Comparison of ENCODE assay signal across 10 cellular contexts in the genomic region with DNA sequence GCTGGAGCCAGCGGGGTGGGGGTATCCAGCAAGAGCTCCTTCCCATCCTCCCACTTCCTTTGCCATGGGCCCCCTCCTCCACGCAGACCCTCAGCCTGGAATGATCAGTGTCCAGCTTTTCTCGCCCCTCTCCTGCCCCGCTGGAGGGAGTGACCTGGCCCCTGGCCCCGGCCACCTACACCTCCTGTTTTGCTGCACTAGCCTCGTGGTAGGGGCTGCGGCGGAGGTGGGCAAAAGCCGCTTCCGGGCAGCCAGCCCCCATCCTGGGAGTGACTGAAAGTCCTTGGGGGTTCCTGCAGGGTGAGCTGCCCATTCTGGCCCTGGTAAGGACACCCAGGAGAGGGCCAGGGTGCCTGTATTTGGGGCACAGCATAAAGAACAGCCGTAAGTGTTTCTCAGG.
A peak's percentile ranks its signal among the peaks of the same experiment; 100 is the strongest.
DNase-seq lines count a peak whose midpoint lies in the region; ATAC-seq and TF ChIP-seq lines count a peak whose summit lies in the region.
"Had no signal": no experiment of that assay in that cellular context is flagged by ENCODE, and none has a peak within 500 bp of the region (broad histone marks: within the 10 kb centered on the region; RNA-seq: fewer than 3 reads in every experiment).

No MANE protein-coding gene starts in this region.

- no peaks in the 10 kb centered on the region for H3K9me2 ChIP-seq in SK-N-SH

- peaks cover 78% of the 10 kb centered on the region for H3K79me2 ChIP-seq in SK-N-SH (ENCODE audit: insufficient read depth)

- CTCF ChIA-PET in SK-N-SH (lab: Yijun Ruan, JAX), result interaction anchor here (0.9 to 29.4 kb wide), 12 partner anchors 9 to 105 kb away, joined by 3 to 566 read pairs (median 6); no protein-coding TSS in a partner anchor

- no peak for TF ChIP-seq EP300 in SK-N-SH (IDR thresholded peaks at IDR 0.05; ENCODE audit: borderline replicate concordance in 1 of 2, low read depth in 1 of 2, low read length in 1 of 2)

- in situ Hi-C loops in gastrocnemius medialis (cut with MboI; ENCODE audit: low sequenced_read_pairs in 4 of 4), result loop anchor here in 2 of 4 donors (10.0 kb wide), 2 partner anchors 58 to 102 kb away; no protein-coding TSS in a partner anchor

- peaks cover under 1% of the 10 kb centered on the region for H3F3A ChIP-seq in SK-N-SH (replicated peaks; ENCODE audit: insufficient read depth)

- H2AFZ ChIP-seq in SK-N-SH (ENCODE audit: low read depth), result no peak overlapping the region

- ATAC-seq in SK-N-SH treated with all-trans-retinoic acid at 6 μM for 48 hours (no peak), gastrocnemius medialis (no peak), left colon (no peak)
- ATAC-seq: psoas muscle had no signal

- WGBS in SK-N-SH (ENCODE audit: low lambda C conversion rate), result 76% methylated on average over 11 of the region's 11 CpGs
- 55% methylated on average over 11 of the region's 11 CpGs for WGBS in esophagus, 2 donors

- H3K9ac ChIP-seq in SK-N-SH, result no peak overlapping the region

- intact Hi-C loops in gastrocnemius medialis (cut with DNase I; ENCODE audit: low total_unique reads), result no loop called here
- intact Hi-C loops in left colon (cut with DNase I, micrococcal nuclease), result no loop called here

- H3K27me3 ChIP-seq in SK-N-SH (ENCODE audit: insufficient read depth) (no peaks in the 10 kb centered on the region), SJCRH30 (no peaks in the 10 kb centered on the region), esophagus (ENCODE audit: control insufficient read depth in 1 of 2, insufficient read depth in 2 of 2, low read length in 2 of 2) (no peaks in the 10 kb centered on the region), gastrocnemius medialis (no peaks in the 10 kb centered on the region)

- H3K4me3 ChIP-seq in SK-N-SH (ENCODE audit: low read depth in 2 of 2, low read length in 1 of 2) (no peak overlapping the region; a peak in 1 of 4 replicates), SJCRH30 (no peak overlapping the region), esophagus (ENCODE audit: low read depth in 1 of 2, low read length in 2 of 2) (no peak overlapping the region), gastrocnemius medialis (no peak overlapping the region)
- H3K4me3 ChIP-seq: psoas muscle had no signal

- no peaks in the 10 kb centered on the region for H3K9me3 ChIP-seq in SK-N-SH
- H3K9me3 ChIP-seq in SJCRH30 (replicated peaks), result no peaks in the 10 kb centered on the region
- peaks cover 0 to 2% of the 10 kb centered on the region in 2 donors for H3K9me3 ChIP-seq in esophagus (ENCODE audit: control insufficient read depth in 2 of 2, insufficient read depth in 1 of 2, low read depth in 1 of 2, low read length in 1 of 2)
- no peaks in the 10 kb centered on the region for H3K9me3 ChIP-seq in gastrocnemius medialis
- H3K9me3 ChIP-seq: psoas muscle had no signal

- POLR2A ChIA-PET in SK-N-SH (lab: Yijun Ruan, JAX), result interaction anchor here (0.7 to 1.8 kb wide), 5 partner anchors 9 to 45 kb away, joined by 3 to 8 read pairs (median 5); no protein-coding TSS in a partner anchor

- peak overlapping the region; percentile 68 for H3K4me2 ChIP-seq in SK-N-SH

- TF ChIP-seq POLR2A in gastrocnemius medialis (IDR thresholded peaks at IDR 0.05), result no peak

- peaks cover 69 to 89% of the 10 kb centered on the region in 2 experiments for H3K4me1 ChIP-seq in SK-N-SH (ENCODE audit: control insufficient read depth in 1 of 2, insufficient read depth in 2 of 2, low read depth in 1 of 2, low read length in 1 of 2)
- peaks cover 90% of the 10 kb centered on the region for H3K4me1 ChIP-seq in SJCRH30
- H3K4me1 ChIP-seq in esophagus (ENCODE audit: control insufficient read depth in 2 of 2, insufficient read depth in 2 of 2, low read length in 1 of 2), result peaks cover 18 to 45% of the 10 kb centered on the region in 2 donors
- peaks cover 80 to 84% of the 10 kb centered on the region in 2 donors for H3K4me1 ChIP-seq in gastrocnemius medialis

- TF ChIP-seq CTCF in SK-N-SH (IDR thresholded peaks at IDR 0.05) (no peak), gastrocnemius medialis (IDR thresholded peaks at IDR 0.05 in 4 of 5, conservative IDR thresholded peaks at IDR 0.05 in 1 of 5) (no peak)

- TF ChIP-seq RAD21 in SK-N-SH (IDR thresholded peaks at IDR 0.05; ENCODE audit: low read length), result no peak

- peaks cover 51% of the 10 kb centered on the region for H4K20me1 ChIP-seq in SK-N-SH (ENCODE audit: insufficient read depth)

- H3K36me3 ChIP-seq in SK-N-SH (replicated peaks in 1 of 2; ENCODE audit: control insufficient read depth in 1 of 2, insufficient read depth in 2 of 2, low read length in 1 of 2) (peaks cover 0 to 10% of the 10 kb centered on the region in 2 experiments), SJCRH30 (no peaks in the 10 kb centered on the region), esophagus (ENCODE audit: control insufficient read depth in 2 of 2, insufficient read depth in 2 of 2, low read length in 1 of 2) (peaks cover 0 to 8% of the 10 kb centered on the region in 2 donors), gastrocnemius medialis (no peaks in the 10 kb centered on the region)

- H3K27ac ChIP-seq in SK-N-SH (ENCODE audit: low read depth in 2 of 2, low read length in 1 of 2) (peak overlapping the region in 1 of 2 experiments; percentile 98; a peak in 3 of 4 replicates), SJCRH30 (peak overlapping the region; percentile 46), esophagus (ENCODE audit: low read depth in 2 of 2, low read length in 1 of 2) (peak overlapping the region; percentile 11 to 30), gastrocnemius medialis (peak overlapping the region in 3 of 4 donors; percentile 2 to 43 (median 6))
- H3K27ac ChIP-seq: 22Rv1 had no signal

- DNase-seq in SK-N-SH, result no peak
- DNase-seq in SJCRH30, result no peak
- DNase-seq in gastrocnemius medialis, result no peak
- no peak for DNase-seq in foreskin melanocyte
- DNase-seq in NCI-H2081 (lab: John Stamatoyannopoulos, UW), result no peak
- DNase-seq in left colon, result no peak

TF ChIP-seq in SK-N-SH, 30 proteins besides CTCF, POLR2A, EP300 and RAD21 (continues in another document):
- TF ChIP-seq EZH2phosphoT487 (IDR thresholded peaks at IDR 0.05; ENCODE audit: borderline replicate concordance, low read depth), result no peak
- TF ChIP-seq SIN3A (IDR thresholded peaks at IDR 0.05; ENCODE audit: borderline replicate concordance, low read depth, low read length), result no peak
- TF ChIP-seq, protein P1, sequence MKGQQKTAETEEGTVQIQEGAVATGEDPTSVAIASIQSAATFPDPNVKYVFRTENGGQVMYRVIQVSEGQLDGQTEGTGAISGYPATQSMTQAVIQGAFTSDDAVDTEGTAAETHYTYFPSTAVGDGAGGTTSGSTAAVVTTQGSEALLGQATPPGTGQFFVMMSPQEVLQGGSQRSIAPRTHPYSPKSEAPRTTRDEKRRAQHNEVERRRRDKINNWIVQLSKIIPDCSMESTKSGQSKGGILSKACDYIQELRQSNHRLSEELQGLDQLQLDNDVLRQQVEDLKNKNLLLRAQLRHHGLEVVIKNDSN (IDR thresholded peaks at IDR 0.05; ENCODE audit: borderline replicate concordance, low read depth), result no peak
- no peak for TF ChIP-seq JUND (IDR thresholded peaks at IDR 0.05)
- no peak for TF ChIP-seq FOSL2 (IDR thresholded peaks at IDR 0.05; ENCODE audit: borderline replicate concordance, low read depth)
- TF ChIP-seq ELF1 (IDR thresholded peaks at IDR 0.05), result no peak
- TF ChIP-seq RXRA (IDR thresholded peaks at IDR 0.05; ENCODE audit: borderline replicate concordance, low read depth), result no peak
- no peak for TF ChIP-seq CHD2 (IDR thresholded peaks at IDR 0.05; ENCODE audit: low read length, partially characterized antibody)

TF ChIP-seq in SK-N-SH treated with all-trans-retinoic acid at 6 μM for 48 hours, 23 proteins besides CTCF, POLR2A, EP300 and RAD21:
- TF ChIP-seq ZNF70 (CRISPR knock-in tag; IDR thresholded peaks at IDR 0.05) (no peak), PPARA (CRISPR knock-in tag; IDR thresholded peaks at IDR 0.05; ENCODE audit: borderline replicate concordance) (no peak), ZFP30 (CRISPR knock-in tag; IDR thresholded peaks at IDR 0.05) (no peak), ZNF8 (CRISPR knock-in tag; IDR thresholded peaks at IDR 0.05) (no peak), ZC3H10 (CRISPR knock-in tag; IDR thresholded peaks at IDR 0.05) (no peak), ARNTL (CRISPR knock-in tag; IDR thresholded peaks at IDR 0.05; ENCODE audit: borderline replicate concordance, low read depth) (no peak), ZNF565 (CRISPR knock-in tag; conservative IDR thresholded peaks at IDR 0.05; ENCODE audit: low read depth) (no peak)
- TF ChIP-seq, protein P2, sequence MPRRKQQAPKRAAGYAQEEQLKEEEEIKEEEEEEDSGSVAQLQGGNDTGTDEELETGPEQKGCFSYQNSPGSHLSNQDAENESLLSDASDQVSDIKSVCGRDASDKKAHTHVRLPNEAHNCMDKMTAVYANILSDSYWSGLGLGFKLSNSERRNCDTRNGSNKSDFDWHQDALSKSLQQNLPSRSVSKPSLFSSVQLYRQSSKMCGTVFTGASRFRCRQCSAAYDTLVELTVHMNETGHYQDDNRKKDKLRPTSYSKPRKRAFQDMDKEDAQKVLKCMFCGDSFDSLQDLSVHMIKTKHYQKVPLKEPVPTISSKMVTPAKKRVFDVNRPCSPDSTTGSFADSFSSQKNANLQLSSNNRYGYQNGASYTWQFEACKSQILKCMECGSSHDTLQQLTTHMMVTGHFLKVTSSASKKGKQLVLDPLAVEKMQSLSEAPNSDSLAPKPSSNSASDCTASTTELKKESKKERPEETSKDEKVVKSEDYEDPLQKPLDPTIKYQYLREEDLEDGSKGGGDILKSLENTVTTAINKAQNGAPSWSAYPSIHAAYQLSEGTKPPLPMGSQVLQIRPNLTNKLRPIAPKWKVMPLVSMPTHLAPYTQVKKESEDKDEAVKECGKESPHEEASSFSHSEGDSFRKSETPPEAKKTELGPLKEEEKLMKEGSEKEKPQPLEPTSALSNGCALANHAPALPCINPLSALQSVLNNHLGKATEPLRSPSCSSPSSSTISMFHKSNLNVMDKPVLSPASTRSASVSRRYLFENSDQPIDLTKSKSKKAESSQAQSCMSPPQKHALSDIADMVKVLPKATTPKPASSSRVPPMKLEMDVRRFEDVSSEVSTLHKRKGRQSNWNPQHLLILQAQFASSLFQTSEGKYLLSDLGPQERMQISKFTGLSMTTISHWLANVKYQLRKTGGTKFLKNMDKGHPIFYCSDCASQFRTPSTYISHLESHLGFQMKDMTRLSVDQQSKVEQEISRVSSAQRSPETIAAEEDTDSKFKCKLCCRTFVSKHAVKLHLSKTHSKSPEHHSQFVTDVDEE (CRISPR knock-in tag; IDR thresholded peaks at IDR 0.05), result no peak
